Comparison of ENCODE assay signal across 21 cellular contexts in the genomic region with DNA sequence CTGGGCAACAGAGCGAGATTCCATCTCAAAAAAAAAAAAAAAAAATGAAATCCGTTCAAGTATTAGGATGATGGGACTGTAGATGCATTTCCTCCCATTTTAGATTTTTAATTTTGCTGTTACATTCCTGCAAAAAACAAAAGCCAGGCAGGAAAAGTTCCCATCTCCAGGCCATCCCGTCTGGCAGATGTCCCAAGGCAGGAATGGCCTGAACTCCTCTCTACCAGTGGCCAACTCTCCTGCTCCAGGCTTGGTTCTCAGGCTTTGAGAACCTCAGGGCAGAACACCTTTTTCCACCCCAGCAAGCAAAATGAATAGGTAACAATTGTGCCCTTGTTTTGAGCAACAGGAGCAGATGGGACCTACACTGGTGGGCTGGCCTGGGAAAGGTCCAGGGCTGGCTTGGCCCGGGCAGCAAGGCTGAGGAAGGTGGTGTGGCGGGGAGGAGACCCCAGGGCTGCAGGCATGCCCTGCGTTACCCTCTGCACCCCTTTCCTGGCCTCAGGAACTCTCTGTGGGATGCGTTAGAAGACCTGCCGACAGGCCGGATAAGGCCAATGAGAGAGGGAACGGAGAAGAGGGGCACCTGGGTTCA.
"Had no signal": no experiment of that assay in that cellular context is flagged by ENCODE, and none has a peak within 500 bp of the region (broad histone marks: within the 10 kb centered on the region; RNA-seq: fewer than 3 reads in every experiment).

No MANE protein-coding gene starts in this region.

- H3K27ac ChIP-seq: brain microvascular endothelial cell, colonic mucosa had no signal

- H3K27ac Mint-ChIP-seq: T-helper 17 cell had no signal

- H3K4me3 Mint-ChIP-seq: central memory CD8-positive, alpha-beta T cell; T-helper 17 cell had no signal

- H3K36me3 ChIP-seq: brain microvascular endothelial cell, colonic mucosa, ovary had no signal

- H3K4me1 ChIP-seq: colonic mucosa, psoas muscle had no signal

- H3K27me3 Mint-ChIP-seq: central memory CD8-positive, alpha-beta T cell; T-helper 17 cell had no signal

- FAIRE-seq: kidney had no signal

- H3K27me3 ChIP-seq: ascending aorta, colonic mucosa had no signal

- H3K4me3 ChIP-seq: ascending aorta, colonic mucosa, ovary, psoas muscle, thoracic aorta had no signal

- H3K9me3 Mint-ChIP-seq: natural killer cell had no signal

- DNase-seq: activated CD4-positive, alpha-beta T cell treated with anti-CD3 and anti-CD28 coated beads for 4 hours; activated CD4-positive, alpha-beta T cell treated with anti-CD3 and anti-CD28 coated beads, Interleukin-2, amount 50 U/mL, for 48 hours; activated CD4-positive, CD25-positive, alpha-beta regulatory T cell; activated gamma-delta T cell treated with Interleukin-2 at 50 U/mL for 16 hours; activated T-cell treated with anti-CD3 and anti-CD28 coated beads, Interleukin-2, amount 50 U/mL, for 1 hour; brain microvascular endothelial cell; colonic mucosa; kidney; midbrain; natural killer cell; ovary; psoas muscle; spleen; stimulated activated CD4-positive, alpha-beta T cell treated with anti-CD3 and anti-CD28 coated beads, Interleukin-4, amount 100 ng/mL, for 1 hour; stimulated activated naive CD4-positive, alpha-beta T cell; T-helper 17 cell; upper lobe of left lung had no signal

- ATAC-seq: activated naive CD4-positive, alpha-beta T cell treated with anti-CD3 and anti-CD28 coated beads, Interleukin-2, amount 50 U/mL, for 72 hours; natural killer cell; psoas muscle; T-helper 17 cell had no signal

- H3K9me3 ChIP-seq: ascending aorta, colonic mucosa, ovary, psoas muscle, spleen, thoracic aorta, upper lobe of left lung had no signal
